ENCODE assay signal across 18 cellular contexts in genomic region chr1:206578959-206579358, GRCh38. TPM values are rescaled to one million over a fixed set of nuclear protein-coding genes. Genes with fewer than 3 reads are reported as not detected.
DNase-seq lines count a peak whose midpoint lies in the region; ATAC-seq and TF ChIP-seq lines count a peak whose summit lies in the region.
"Had no signal": no experiment of that assay in that cellular context is flagged by ENCODE, and none has a peak within 500 bp of the region (broad histone marks: within the 10 kb centered on the region; RNA-seq: fewer than 3 reads in every experiment).

No MANE protein-coding gene starts in this region.

- in situ Hi-C loops in gastrocnemius medialis (cut with MboI; ENCODE audit: low sequenced_read_pairs in 4 of 4): no loop called here

- H3K4me1 ChIP-seq in gastrocnemius medialis: peaks cover 14 to 29% of the 10 kb centered on the region in 2 donors
- H3K4me1 ChIP-seq: uterus had no signal

- peaks cover 81% of the 10 kb centered on the region for H3K36me3 Mint-ChIP-seq in activated CD4-positive, alpha-beta T cell treated with anti-CD3 and anti-CD28 coated beads for 36 hours (ENCODE audit: low read depth)
- peaks cover 71% of the 10 kb centered on the region for H3K36me3 Mint-ChIP-seq in activated naive CD8-positive, alpha-beta T cell treated with anti-CD3 and anti-CD28 coated beads, Interleukin-2, amount 50 U/mL, for 24 hours (ENCODE audit: low read depth)

- H3K27ac ChIP-seq in KOPT-K1 (ENCODE audit: low read depth, low read length, poor library complexity, severe bottlenecking) (peak overlapping the region; percentile 89), gastrocnemius medialis (peak overlapping the region; percentile 60 to 85 (median 77))
- H3K27ac ChIP-seq: ovary, SJCRH30, uterus, WERI-Rb-1 had no signal

- no peaks in the 10 kb centered on the region for H3K27me3 Mint-ChIP-seq in activated CD4-positive, alpha-beta T cell treated with anti-CD3 and anti-CD28 coated beads for 36 hours
- no peaks in the 10 kb centered on the region for H3K27me3 Mint-ChIP-seq in activated naive CD8-positive, alpha-beta T cell treated with anti-CD3 and anti-CD28 coated beads, Interleukin-2, amount 50 U/mL, for 24 hours

- no peak for ATAC-seq in activated CD4-positive, alpha-beta T cell treated with anti-CD3 and anti-CD28 coated beads for 36 hours
- no peak for ATAC-seq in activated naive CD8-positive, alpha-beta T cell treated with anti-CD3 and anti-CD28 coated beads, Interleukin-2, amount 50 U/mL, for 24 hours
- peak; percentile 23 to 32 for ATAC-seq in gastrocnemius medialis
- no peak for ATAC-seq in HG03135 (IDR thresholded peaks at IDR 0.05; ENCODE audit: unreplicated experiment)

- H3K4me3 ChIP-seq in gastrocnemius medialis: no peak overlapping the region
- H3K4me3 ChIP-seq: coronary artery, ovary, SJCRH30, uterus had no signal

- no peak for TF ChIP-seq CTCF in gastrocnemius medialis (IDR thresholded peaks at IDR 0.05 in 4 of 5, conservative IDR thresholded peaks at IDR 0.05 in 1 of 5)

- no peaks in the 10 kb centered on the region for H3K27me3 ChIP-seq in gastrocnemius medialis
- H3K27me3 ChIP-seq: ovary, SJCRH30, uterus had no signal

- peaks cover 100% of the 10 kb centered on the region for H3K4me1 Mint-ChIP-seq in activated CD4-positive, alpha-beta T cell treated with anti-CD3 and anti-CD28 coated beads for 36 hours
- H3K4me1 Mint-ChIP-seq in activated naive CD8-positive, alpha-beta T cell treated with anti-CD3 and anti-CD28 coated beads, Interleukin-2, amount 50 U/mL, for 24 hours: peaks cover 100% of the 10 kb centered on the region

- no peak for TF ChIP-seq POLR2A in gastrocnemius medialis (IDR thresholded peaks at IDR 0.05)

- CTCF ChIA-PET in activated CD4-positive, alpha-beta T cell treated with anti-CD3 and anti-CD28 coated beads for 36 hours (lab: Charles Lee): interaction anchor here (0.7 to 27.5 kb wide), 9 partner anchors 8 to 148 kb away, joined by 3 to 621 read pairs (median 6); partner anchors contain the start of gene IKBKE

- peak overlapping the region; percentile 72 for H3K4me3 Mint-ChIP-seq in activated CD4-positive, alpha-beta T cell treated with anti-CD3 and anti-CD28 coated beads for 36 hours
- H3K4me3 Mint-ChIP-seq in activated naive CD8-positive, alpha-beta T cell treated with anti-CD3 and anti-CD28 coated beads, Interleukin-2, amount 50 U/mL, for 24 hours: peak overlapping the region; percentile 58

- intact Hi-C loops in activated CD4-positive, alpha-beta T cell treated with anti-CD3 and anti-CD28 coated beads for 36 hours (cut with DNase I, micrococcal nuclease): loop anchor here (1.0 to 10.0 kb wide), 7 partner anchors 16 to 1374 kb away; partner anchors contain the start of gene RAB29 (in 1 of the 2)
- intact Hi-C loops in gastrocnemius medialis (cut with DNase I; ENCODE audit: low total_unique reads): loop anchor here (2.0 kb wide), 1 partner anchor 22 kb away; no protein-coding TSS in a partner anchor

- no peak for DNase-seq in activated CD4-positive, alpha-beta T cell treated with anti-CD3 and anti-CD28 coated beads for 36 hours
- no peak for DNase-seq in activated CD4-positive, alpha-beta T cell treated with anti-CD3 and anti-CD28 coated beads, Interleukin-2, amount 50 U/mL, for 4 hours
- no peak for DNase-seq in activated naive CD8-positive, alpha-beta T cell treated with anti-CD3 and anti-CD28 coated beads, Interleukin-2, amount 50 U/mL, for 24 hours
- DNase-seq in gastrocnemius medialis (no peak), SK-N-DZ (ENCODE audit: low spot score) (no peak), T1000 (lab: John Stamatoyannopoulos, UW) (no peak)
- DNase-seq: activated gamma-delta T cell; DMS79 treated with DMSO at 0.1 percent for 48 hours; mesenchymal stem cell; NCI-H82; ovary; SJCRH30; stimulated activated CD4-positive, alpha-beta T cell treated with anti-CD3 and anti-CD28 coated beads, Interleukin-15, amount 100 ng/mL, for 24 hours; uterus; WERI-Rb-1 had no signal

- peak overlapping the region; percentile 99 for H3K27ac Mint-ChIP-seq in activated CD4-positive, alpha-beta T cell treated with anti-CD3 and anti-CD28 coated beads for 36 hours
- peak overlapping the region; percentile 100 for H3K27ac Mint-ChIP-seq in activated naive CD8-positive, alpha-beta T cell treated with anti-CD3 and anti-CD28 coated beads, Interleukin-2, amount 50 U/mL, for 24 hours

- POLR2A ChIA-PET in activated CD4-positive, alpha-beta T cell treated with anti-CD3 and anti-CD28 coated beads for 36 hours (lab: Charles Lee): interaction anchor here (1.0 to 7.5 kb wide), 7 partner anchors 9 to 108 kb away, joined by 3 to 129 read pairs (median 14); partner anchors contain the start of gene EIF2D

- no peaks in the 10 kb centered on the region for H3K9me3 Mint-ChIP-seq in activated CD4-positive, alpha-beta T cell treated with anti-CD3 and anti-CD28 coated beads for 36 hours (ENCODE audit: low read depth)
- H3K9me3 Mint-ChIP-seq in activated naive CD8-positive, alpha-beta T cell treated with anti-CD3 and anti-CD28 coated beads, Interleukin-2, amount 50 U/mL, for 24 hours: no peaks in the 10 kb centered on the region

- H3K36me3 ChIP-seq in KOPT-K1 (ENCODE audit: insufficient read depth, low read length) (peaks cover 76% of the 10 kb centered on the region), gastrocnemius medialis (no peaks in the 10 kb centered on the region)
- H3K36me3 ChIP-seq: ovary, SJCRH30, uterus had no signal

- no peaks in the 10 kb centered on the region for H3K9me3 ChIP-seq in KOPT-K1 (ENCODE audit: insufficient read depth, low read length, poor library complexity, severe bottlenecking)
- H3K9me3 ChIP-seq in gastrocnemius medialis: no peaks in the 10 kb centered on the region
- H3K9me3 ChIP-seq: ovary, SJCRH30, uterus had no signal

RNA-seq across cellular contexts. Expression of gene EIF2D, which starts 33.3 kb away (rescaled TPM):
- 100 to 1,000 TPM in 1 of 2 experiments, 10 to 100 TPM in 1; 91.2 to 100 TPM for total RNA-seq in activated CD4-positive, alpha-beta T cell treated with anti-CD3 and anti-CD28 coated beads for 36 hours
- total RNA-seq in gastrocnemius medialis: 10 to 100 TPM; 23.7 to 61.2 (median 38.6) TPM
- polyA plus RNA-seq in SK-N-DZ (2014; cell fraction: cytosol; rRNA removed): 31.7 and 32.1 TPM in 2 replicates
- polyA plus RNA-seq in SK-N-DZ (2014; cell fraction: nucleus; rRNA removed): 79.9 and 80.6 TPM in 2 replicates

RNA-seq across cellular contexts. Expression of gene DYRK3, which starts 56.4 kb away (rescaled TPM):
- 1 to 10 TPM; 8.3 to 8.7 TPM for total RNA-seq in activated CD4-positive, alpha-beta T cell treated with anti-CD3 and anti-CD28 coated beads for 36 hours
- 1 to 10 TPM in 2 of 4 donors, under 1 TPM in 2; 0.85 to 1.8 (median 1.0) TPM for total RNA-seq in gastrocnemius medialis
- polyA plus RNA-seq in SK-N-DZ (2014; cell fraction: cytosol; rRNA removed): 6.8 and 6.9 TPM in 2 replicates
- polyA plus RNA-seq in SK-N-DZ (2014; cell fraction: nucleus; rRNA removed): 3.7 and 4.9 TPM in 2 replicates

Comparison
In these comparisons a context has a peak if more than half of its experiments do, and no peak if none do; other contexts are left out.
1. ATAC-seq: peak in gastrocnemius medialis (2 of 2); none in activated CD4-positive, alpha-beta T cell treated with anti-CD3 and anti-CD28 coated beads for 36 hours (single experiment), activated naive CD8-positive, alpha-beta T cell treated with anti-CD3 and anti-CD28 coated beads, Interleukin-2, amount 50 U/mL, for 24 hours (single experiment) and HG03135 (single experiment).